In the genomic region with DNA sequence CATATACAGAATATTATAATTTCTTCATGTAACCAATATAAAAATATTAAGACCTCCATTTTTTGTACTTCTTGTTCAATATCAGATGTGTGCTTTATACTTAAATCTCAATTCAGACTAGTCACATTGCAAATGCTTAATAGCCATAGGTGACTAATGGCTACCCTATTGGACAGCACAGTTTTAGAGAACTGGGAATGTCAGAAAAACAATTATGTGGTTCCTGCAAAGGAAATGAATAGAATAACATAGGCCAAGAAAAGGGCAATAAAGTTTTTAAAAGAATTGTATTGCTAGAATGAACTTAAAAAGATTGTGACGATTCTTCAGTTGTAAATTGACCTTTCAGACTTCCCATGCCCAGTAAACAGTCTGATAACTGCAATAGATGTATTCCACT, we compare ENCODE assay signal across 27 cellular contexts.
"Had no signal": no experiment of that assay in that cellular context is flagged by ENCODE, and none has a peak within 500 bp of the region (broad histone marks: within the 10 kb centered on the region; RNA-seq: fewer than 3 reads in every experiment).

No MANE protein-coding gene starts in this region.

- ATAC-seq: esophagus mucosa, gastrocnemius medialis, heart right ventricle, left cardiac atrium, left lung, left ventricle myocardium superior, lower lobe of right lung had no signal

- H3K36me3 Mint-ChIP-seq: memory B cell had no signal

- DNase-seq: colonic mucosa; cortex of kidney; dorsolateral prefrontal cortex; effector CD4-positive, alpha-beta T cell; effector memory CD4-positive, alpha-beta T cell; erythroblast; esophagus squamous epithelium; foreskin fibroblast; foreskin melanocyte; gastrocnemius medialis; glutamatergic neuron; head of caudate nucleus; heart right ventricle; hippocampal formation; left cardiac atrium; left lung; left ventricle myocardium superior; lower lobe of right lung; mammary epithelial cell; mesendoderm; midbrain had no signal

- H3K27me3 ChIP-seq: colonic mucosa, dorsolateral prefrontal cortex, esophagus squamous epithelium, gastrocnemius medialis, heart right ventricle, left lung had no signal

- H3K4me3 ChIP-seq: colonic mucosa, dorsolateral prefrontal cortex, esophagus squamous epithelium, gastrocnemius medialis, heart right ventricle, left lung, lower lobe of right lung had no signal

- H3K9me3 Mint-ChIP-seq: memory B cell had no signal

- H3K27ac Mint-ChIP-seq: dendritic cell treated with granulocyte-macrophage colony-stimulating factor and Interleukin-4, amounts not matched to agents 40 ng/mL and 50 ng/mL, for 4 days; memory B cell had no signal

- H3K27me3 Mint-ChIP-seq: dendritic cell treated with granulocyte-macrophage colony-stimulating factor and Interleukin-4, amounts not matched to agents 40 ng/mL and 50 ng/mL, for 4 days; memory B cell had no signal

- H3K4me1 Mint-ChIP-seq: memory B cell had no signal

- H3K4me3 Mint-ChIP-seq: dendritic cell treated with granulocyte-macrophage colony-stimulating factor and Interleukin-4, amounts not matched to agents 40 ng/mL and 50 ng/mL, for 4 days; memory B cell had no signal

- FAIRE-seq: islet of Langerhans, keratinocyte had no signal

- H3K36me3 ChIP-seq: colonic mucosa, esophagus squamous epithelium, gastrocnemius medialis, heart right ventricle, left lung, lower lobe of right lung had no signal

- H3K27ac ChIP-seq: colonic mucosa, dorsolateral prefrontal cortex, epithelial cell of prostate, esophagus squamous epithelium, gastrocnemius medialis, heart right ventricle, left lung, lower lobe of right lung had no signal

- H3K9me3 ChIP-seq: colonic mucosa, esophagus squamous epithelium, gastrocnemius medialis, lower lobe of right lung had no signal

- H3K4me1 ChIP-seq: colonic mucosa, esophagus squamous epithelium, gastrocnemius medialis, heart right ventricle, left lung, lower lobe of right lung had no signal
